Comparison of ENCODE assay signal across 1 cellular context in the genomic region with DNA sequence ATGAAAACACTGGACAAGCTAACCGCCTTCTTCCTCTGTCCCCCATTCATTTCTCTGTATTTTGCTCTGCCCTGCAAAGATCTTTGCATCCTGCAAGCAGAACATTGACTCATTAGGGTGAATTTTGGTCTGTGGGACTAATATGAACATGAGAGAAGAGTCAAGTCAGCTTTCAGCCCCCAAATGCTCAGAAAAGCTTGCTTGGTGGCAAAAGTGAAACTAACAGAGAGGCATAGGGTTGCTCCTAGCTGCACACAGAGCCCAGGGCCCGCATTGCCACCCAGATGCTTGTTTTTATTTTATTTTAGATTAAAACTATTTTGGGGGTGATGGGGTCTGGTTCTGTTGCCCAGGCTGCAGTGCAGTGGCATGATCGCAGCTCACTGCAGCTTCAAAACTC.
TF ChIP-seq lines count a peak whose summit lies in the region.

No MANE protein-coding gene starts in this region.

TF ChIP-seq in SK-N-SH treated with all-trans-retinoic acid at 6 μM for 48 hours, 23 proteins besides CTCF, POLR2A, EP300 and RAD21:
- TF ChIP-seq, protein P1, sequence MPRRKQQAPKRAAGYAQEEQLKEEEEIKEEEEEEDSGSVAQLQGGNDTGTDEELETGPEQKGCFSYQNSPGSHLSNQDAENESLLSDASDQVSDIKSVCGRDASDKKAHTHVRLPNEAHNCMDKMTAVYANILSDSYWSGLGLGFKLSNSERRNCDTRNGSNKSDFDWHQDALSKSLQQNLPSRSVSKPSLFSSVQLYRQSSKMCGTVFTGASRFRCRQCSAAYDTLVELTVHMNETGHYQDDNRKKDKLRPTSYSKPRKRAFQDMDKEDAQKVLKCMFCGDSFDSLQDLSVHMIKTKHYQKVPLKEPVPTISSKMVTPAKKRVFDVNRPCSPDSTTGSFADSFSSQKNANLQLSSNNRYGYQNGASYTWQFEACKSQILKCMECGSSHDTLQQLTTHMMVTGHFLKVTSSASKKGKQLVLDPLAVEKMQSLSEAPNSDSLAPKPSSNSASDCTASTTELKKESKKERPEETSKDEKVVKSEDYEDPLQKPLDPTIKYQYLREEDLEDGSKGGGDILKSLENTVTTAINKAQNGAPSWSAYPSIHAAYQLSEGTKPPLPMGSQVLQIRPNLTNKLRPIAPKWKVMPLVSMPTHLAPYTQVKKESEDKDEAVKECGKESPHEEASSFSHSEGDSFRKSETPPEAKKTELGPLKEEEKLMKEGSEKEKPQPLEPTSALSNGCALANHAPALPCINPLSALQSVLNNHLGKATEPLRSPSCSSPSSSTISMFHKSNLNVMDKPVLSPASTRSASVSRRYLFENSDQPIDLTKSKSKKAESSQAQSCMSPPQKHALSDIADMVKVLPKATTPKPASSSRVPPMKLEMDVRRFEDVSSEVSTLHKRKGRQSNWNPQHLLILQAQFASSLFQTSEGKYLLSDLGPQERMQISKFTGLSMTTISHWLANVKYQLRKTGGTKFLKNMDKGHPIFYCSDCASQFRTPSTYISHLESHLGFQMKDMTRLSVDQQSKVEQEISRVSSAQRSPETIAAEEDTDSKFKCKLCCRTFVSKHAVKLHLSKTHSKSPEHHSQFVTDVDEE (CRISPR knock-in tag; IDR thresholded peaks at IDR 0.05) = no peak
- TF ChIP-seq ESRRG (CRISPR knock-in tag; IDR thresholded peaks at IDR 0.05) (no peak), ARNTL (CRISPR knock-in tag; IDR thresholded peaks at IDR 0.05; ENCODE audit: borderline replicate concordance, low read depth) (no peak), RARB (CRISPR knock-in tag; IDR thresholded peaks at IDR 0.05) (no peak), ZNF8 (CRISPR knock-in tag; IDR thresholded peaks at IDR 0.05) (no peak)
- TF ChIP-seq, protein P2, sequence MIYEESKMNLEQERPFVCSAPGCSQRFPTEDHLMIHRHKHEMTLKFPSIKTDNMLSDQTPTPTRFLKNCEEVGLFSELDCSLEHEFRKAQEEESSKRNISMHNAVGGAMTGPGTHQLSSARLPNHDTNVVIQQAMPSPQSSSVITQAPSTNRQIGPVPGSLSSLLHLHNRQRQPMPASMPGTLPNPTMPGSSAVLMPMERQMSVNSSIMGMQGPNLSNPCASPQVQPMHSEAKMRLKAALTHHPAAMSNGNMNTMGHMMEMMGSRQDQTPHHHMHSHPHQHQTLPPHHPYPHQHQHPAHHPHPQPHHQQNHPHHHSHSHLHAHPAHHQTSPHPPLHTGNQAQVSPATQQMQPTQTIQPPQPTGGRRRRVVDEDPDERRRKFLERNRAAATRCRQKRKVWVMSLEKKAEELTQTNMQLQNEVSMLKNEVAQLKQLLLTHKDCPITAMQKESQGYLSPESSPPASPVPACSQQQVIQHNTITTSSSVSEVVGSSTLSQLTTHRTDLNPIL (CRISPR knock-in tag; IDR thresholded peaks at IDR 0.05; ENCODE audit: low read depth) = no peak
TF ChIP-seq in SK-N-SH treated with all-trans-retinoic acid at 6 μM for 48 hours: peak in this region for 0.
